8 cellular contexts compared by ENCODE assay signal in genomic region chr19:3186377-3186688, GRCh38. TPM values are rescaled to one million over a fixed set of nuclear protein-coding genes. Genes with fewer than 3 reads are reported as not detected.
DNase-seq lines count a peak whose midpoint lies in the region; ATAC-seq and TF ChIP-seq lines count a peak whose summit lies in the region.

No MANE protein-coding gene starts in this region.

- no peaks in the 10 kb centered on the region for H3K27me3 Mint-ChIP-seq in naive thymus-derived CD8-positive, alpha-beta T cell

- H3K4me1 ChIP-seq in colonic mucosa, result peaks cover 30% of the 10 kb centered on the region

- POLR2A ChIA-PET in naive thymus-derived CD8-positive, alpha-beta T cell (lab: Charles Lee), result interaction anchor here (0.7 to 2.0 kb wide), 9 partner anchors 9 to 576 kb away, joined by 3 to 7 read pairs (median 4); partner anchors contain the start of gene MRPL54

- TF ChIP-seq CTCF in colonic mucosa (IDR thresholded peaks at IDR 0.05), result no peak

- peaks cover 0 to 35% (median 2%) of the 10 kb centered on the region in 3 donors for H3K36me3 Mint-ChIP-seq in naive thymus-derived CD8-positive, alpha-beta T cell

- intact Hi-C loops in colonic mucosa (cut with DNase I), result no loop called here

- TF ChIP-seq POLR2A in GM18505 (IDR thresholded peaks at IDR 0.05; ENCODE audit: borderline replicate concordance, extremely low read depth, insufficient read depth, insufficient read length), result no peak

- peak overlapping the region; percentile 79 to 98 (median 86) for H3K4me3 Mint-ChIP-seq in naive thymus-derived CD8-positive, alpha-beta T cell

- ATAC-seq in GM18505 (IDR thresholded peaks at IDR 0.05; ENCODE audit: unreplicated experiment) (peak; percentile 6), HG02571 (IDR thresholded peaks at IDR 0.05; ENCODE audit: unreplicated experiment) (no peak)
- ATAC-seq in naive thymus-derived CD8-positive, alpha-beta T cell, result no peak

- H3K27ac Mint-ChIP-seq in naive thymus-derived CD8-positive, alpha-beta T cell, result peak overlapping the region; percentile 51 to 90 (median 77)

- peak overlapping the region; percentile 95 for H3K4me3 ChIP-seq in colonic mucosa

- H3K9ac ChIP-seq in colonic mucosa (ENCODE audit: low read depth in 2 of 2, low read length in 2 of 2), result peak overlapping the region; percentile 84 to 94

- DNase-seq in colonic mucosa (no peak), dedifferentiated amniotic fluid mesenchymal stem cell (ENCODE audit: extremely low spot score) (no peak), islet precursor cell (no peak)
- DNase-seq in naive thymus-derived CD8-positive, alpha-beta T cell, result no peak
- no peak for DNase-seq in activated effector memory CD4-positive, alpha-beta T cell treated with Interleukin-2 at 50 U/mL for 16 hours

- H3K27me3 ChIP-seq in colonic mucosa, result no peaks in the 10 kb centered on the region

- peaks cover 43% of the 10 kb centered on the region for H3K36me3 ChIP-seq in KOPT-K1 (ENCODE audit: insufficient read depth, low read length)
- no peaks in the 10 kb centered on the region for H3K36me3 ChIP-seq in colonic mucosa

- H3K9me3 ChIP-seq in KOPT-K1 (ENCODE audit: insufficient read depth, low read length, poor library complexity, severe bottlenecking), result no peaks in the 10 kb centered on the region
- no peaks in the 10 kb centered on the region for H3K9me3 ChIP-seq in colonic mucosa

- H3K9me3 Mint-ChIP-seq in naive thymus-derived CD8-positive, alpha-beta T cell, result no peaks in the 10 kb centered on the region

- peaks cover 26 to 72% (median 61%) of the 10 kb centered on the region in 4 donors for H3K4me1 Mint-ChIP-seq in naive thymus-derived CD8-positive, alpha-beta T cell

- H3K27ac ChIP-seq in KOPT-K1 (ENCODE audit: low read depth, low read length, poor library complexity, severe bottlenecking) (peak overlapping the region; percentile 81), colonic mucosa (peak overlapping the region; percentile 63)

RNA-seq across cellular contexts. Expression of gene NCLN, which starts 0.6 kb away (rescaled TPM):
- 100 to 1,000 TPM in 1 of 2 donors, 10 to 100 TPM in 1; 75.0 to 195 TPM for total RNA-seq in colonic mucosa
- 10 to 100 TPM; 59.7 to 63.0 TPM for total RNA-seq in naive thymus-derived CD8-positive, alpha-beta T cell
- 10 to 100 TPM; 23.9 to 44.7 (median 25.5) TPM for polyA plus RNA-seq in naive thymus-derived CD8-positive, alpha-beta T cell

RNA-seq across cellular contexts. Expression of gene S1PR4, which starts 7.8 kb away (rescaled TPM):
- total RNA-seq in colonic mucosa, result 1 to 10 TPM in 1 of 2 donors, under 1 TPM in 1; 0.96 to 1.1 TPM
- total RNA-seq in naive thymus-derived CD8-positive, alpha-beta T cell, result 100 to 1,000 TPM; 217 to 233 TPM
- 100 to 1,000 TPM; 286 to 470 (median 332) TPM for polyA plus RNA-seq in naive thymus-derived CD8-positive, alpha-beta T cell

RNA-seq across cellular contexts. Expression of gene CELF5, which starts 38.1 kb away (rescaled TPM):
- total RNA-seq in colonic mucosa, result under 1 TPM; 0.42 to 0.59 TPM
- under 1 TPM; 0.23 to 0.41 TPM for total RNA-seq in naive thymus-derived CD8-positive, alpha-beta T cell
- polyA plus RNA-seq in naive thymus-derived CD8-positive, alpha-beta T cell, result not detected

RNA-seq across cellular contexts. Expression of gene GNA15, which starts 50.5 kb away (rescaled TPM):
- total RNA-seq in colonic mucosa, result 1 to 10 TPM; 1.6 to 6.6 TPM
- total RNA-seq in naive thymus-derived CD8-positive, alpha-beta T cell, result under 1 TPM; 0.36 to 0.39 TPM
- under 1 TPM in 1 of 3 donors, not detected in 2; 0.19 TPM for polyA plus RNA-seq in naive thymus-derived CD8-positive, alpha-beta T cell

Comparison
In these comparisons a context has a peak if more than half of its experiments do, and no peak if none do; other contexts are left out.
1. RNA of gene S1PR4, which starts 7.8 kb away (total RNA-seq): 217 to 233 TPM in naive thymus-derived CD8-positive, alpha-beta T cell; 0.96 to 1.1 TPM in colonic mucosa; every median in the first group is over 100 times any median in the second.